In genomic region chr19:14206737-14207725, GRCh38 we compare ENCODE assay signal across 8 cellular contexts. TPM values are rescaled to one million over a fixed set of nuclear protein-coding genes. Genes with fewer than 3 reads are reported as not detected.
DNase-seq lines count a peak whose midpoint lies in the region; ATAC-seq and TF ChIP-seq lines count a peak whose summit lies in the region.
"Not testable (repeated sequence)": the region's sequence is repeated elsewhere in the genome, so short reads cannot be mapped to it uniquely, and the experiment has no call there.

No MANE protein-coding gene starts in this region.

- not testable (repeated sequence) for TF ChIP-seq CTCF in AG10803 (conservative IDR thresholded peaks at IDR 0.05; ENCODE audit: low read length); fibroblast of pulmonary artery (IDR thresholded peaks at IDR 0.05; ENCODE audit: low read length, missing control alignments); mucosa of descending colon (IDR thresholded peaks at IDR 0.05)

- not testable (repeated sequence) for H3K9me3 ChIP-seq in mucosa of descending colon

- not testable (repeated sequence) for H3K4me1 ChIP-seq in mucosa of descending colon (ENCODE audit: low read depth)

- H3K36me3 Mint-ChIP-seq in activated naive CD4-positive, alpha-beta T cell treated with anti-CD3 and anti-CD28 coated beads, Interleukin-2, amount 50 U/mL, for 72 hours = not testable (repeated sequence)

- not testable (repeated sequence) for H3K9me3 Mint-ChIP-seq in activated naive CD4-positive, alpha-beta T cell treated with anti-CD3 and anti-CD28 coated beads, Interleukin-2, amount 50 U/mL, for 72 hours

- H3K27ac Mint-ChIP-seq in activated naive CD4-positive, alpha-beta T cell treated with anti-CD3 and anti-CD28 coated beads, Interleukin-2, amount 50 U/mL, for 72 hours = peak overlapping the region in 1 of 2 donors; percentile 93

- not testable (repeated sequence) for H3K36me3 ChIP-seq in H7 (replicated peaks; ENCODE audit: control insufficient read depth, insufficient read depth, low read length); mucosa of descending colon (ENCODE audit: low read depth)

- peak; percentile 56 to 79 for ATAC-seq in activated naive CD4-positive, alpha-beta T cell treated with anti-CD3 and anti-CD28 coated beads, Interleukin-2, amount 50 U/mL, for 72 hours
- ATAC-seq in mucosa of descending colon = peak; percentile 82

- intact Hi-C loops in mucosa of descending colon (cut with DNase I, micrococcal nuclease) = not testable (repeated sequence)

- peak overlapping the region; percentile 55 for H3K4me3 ChIP-seq in AG10803 (ENCODE audit: low read length)
- peak overlapping the region; percentile 45 for H3K4me3 ChIP-seq in H7 (ENCODE audit: insufficient read depth, low read depth, low read length)
- H3K4me3 ChIP-seq in fibroblast of pulmonary artery (replicated peaks; ENCODE audit: low read depth, low read length) = peak overlapping the region; percentile 55
- H3K4me3 ChIP-seq in mucosa of descending colon = not testable (repeated sequence)

- DNase-seq in AG10803 (ENCODE audit: low read depth) = peak; percentile 96
- peak; percentile 90 for DNase-seq in H7
- DNase-seq in NCI-H2081 treated with DMSO at 0.1 percent for 48 hours (lab: John Stamatoyannopoulos, UW) = peak; percentile 85
- DNase-seq in T-helper 2 cell = peak; percentile 56 to 88 (median 74)
- peak; percentile 67 to 88 for DNase-seq in activated naive CD4-positive, alpha-beta T cell treated with anti-CD3 and anti-CD28 coated beads, Interleukin-2, amount 50 U/mL, for 72 hours (ENCODE audit: low spot score in 2 of 2)
- DNase-seq in fibroblast of pulmonary artery (ENCODE audit: low read depth) = peak; percentile 96
- DNase-seq in mucosa of descending colon = peak; percentile 90 to 95 (median 95)
- peak in 2 of 3 donors; percentile 59 to 83 for DNase-seq in stimulated activated CD4-positive, alpha-beta T cell treated with anti-CD3 and anti-CD28 coated beads, TNF-alpha, amount 100 ng/mL, for 1 hour (ENCODE audit: low read depth in 3 of 3, low spot score in 1 of 3)

- not testable (repeated sequence) for H3K27me3 ChIP-seq in H7 (ENCODE audit: control insufficient read depth, insufficient read depth, low read length)

RNA-seq across cellular contexts. Expression of gene ADGRL1, which starts 1.1 kb away (rescaled TPM):
- total RNA-seq in H7 (2014; rRNA removed; shearing (Covaris generic)) = 60.7 and 74.4 TPM in 2 replicates
- 10 to 100 TPM in 1 of 2 donors, 1 to 10 TPM in 1; 9.2 to 25.7 TPM for total RNA-seq in activated naive CD4-positive, alpha-beta T cell treated with anti-CD3 and anti-CD28 coated beads, Interleukin-2, amount 50 U/mL, for 72 hours
- 10 to 100 TPM; 29.2 to 54.6 (median 35.8) TPM for total RNA-seq in mucosa of descending colon
